In genomic region chr2:46171996-46172546, GRCh38 we compare ENCODE assay signal across 13 cellular contexts.
A peak's percentile ranks its signal among the peaks of the same experiment; 100 is the strongest.
DNase-seq lines count a peak whose midpoint lies in the region; ATAC-seq, FAIRE-seq and TF ChIP-seq lines count a peak whose summit lies in the region.
"Had no signal": no experiment of that assay in that cellular context is flagged by ENCODE, and none has a peak within 500 bp of the region (broad histone marks: within the 10 kb centered on the region; RNA-seq: fewer than 3 reads in every experiment).

No MANE protein-coding gene starts in this region.

- H3K9me3 ChIP-seq in AG04450 (ENCODE audit: control insufficient read depth, insufficient read depth, low read length) (no peaks in the 10 kb centered on the region), keratinocyte (ENCODE audit: control insufficient read depth, low read depth, low read length) (no peaks in the 10 kb centered on the region), thyroid gland (no peaks in the 10 kb centered on the region)
- H3K9me3 ChIP-seq: BLaER1, ovary had no signal

- peaks cover 71% of the 10 kb centered on the region for H3K4me1 Mint-ChIP-seq in HFFc6 (ENCODE audit: low read depth)

- 84 to 93% methylated on average over 7 to 14 of the region's 14 CpGs for WGBS in thyroid gland, 2 donors

- peak; percentile 59 for FAIRE-seq in keratinocyte (lab: Jason Lieb, UNC)

- intact Hi-C loops in thyroid gland (cut with DNase I), result no loop called here

- H3K9ac ChIP-seq in keratinocyte (ENCODE audit: control insufficient read depth, extremely low read depth, insufficient read depth, low read length), result peak overlapping the region; percentile 64
- H3K9ac ChIP-seq: BLaER1 had no signal

- CTCF ChIA-PET in AG04450 (lab: Charles Lee), result interaction anchor here (1.0 to 1.3 kb wide), 4 partner anchors 80 to 123 kb away, joined by 3 to 4 read pairs (median 3); no protein-coding TSS in a partner anchor

- peaks cover 51% of the 10 kb centered on the region for H3K4me1 ChIP-seq in keratinocyte (ENCODE audit: control insufficient read depth, extremely low read depth, insufficient read depth, low read length)
- peaks cover 9 to 26% of the 10 kb centered on the region in 2 donors for H3K4me1 ChIP-seq in thyroid gland

- H2AFZ ChIP-seq in keratinocyte (ENCODE audit: control insufficient read depth, low read length), result peak overlapping the region; percentile 83

- DNase-seq in AG04450 (ENCODE audit: low read depth, low spot score) (no peak), HFFc6 (peak; percentile 13), keratinocyte (ENCODE audit: low read depth, low spot score) (peak; percentile 83), thyroid gland (no peak), kidney glomerular epithelial cell (lab: John Stamatoyannopoulos, UW) (no peak)
- DNase-seq: activated CD8-positive, alpha-beta memory T cell treated with anti-CD3 and anti-CD28 coated beads, Interleukin-2, amount 50 U/mL, for 4 hours; ovary had no signal

- no peaks in the 10 kb centered on the region for H3K9me1 ChIP-seq in keratinocyte (ENCODE audit: control insufficient read depth, extremely low read depth, insufficient read depth, low read length)

- dilution Hi-C loops in keratinocyte (cut with MboI; ENCODE audit: extremely low pct_ligation_motif_present, low sequenced_read_pairs), result no loop called here

- peak overlapping the region; percentile 85 for H3K27ac Mint-ChIP-seq in HFFc6
- H3K27ac Mint-ChIP-seq: stimulated activated effector memory CD8-positive, alpha-beta T cell treated with anti-CD3 and anti-CD28 coated beads, Interleukin-12 subunit alpha, Interleukin-12 subunit beta, amount 100 ng/mL, for 72 hours had no signal

- no peaks in the 10 kb centered on the region for H3K27me3 ChIP-seq in AG04450 (ENCODE audit: control insufficient read depth, insufficient read depth, low read length)
- no peaks in the 10 kb centered on the region for H3K27me3 ChIP-seq in keratinocyte (ENCODE audit: control insufficient read depth, extremely low read depth, insufficient read depth, low read length)
- H3K27me3 ChIP-seq in thyroid gland, result no peaks in the 10 kb centered on the region
- H3K27me3 ChIP-seq: BLaER1, ovary had no signal

- H3K4me3 Mint-ChIP-seq in HFFc6, result no peak overlapping the region
- H3K4me3 Mint-ChIP-seq: stimulated activated effector memory CD8-positive, alpha-beta T cell treated with anti-CD3 and anti-CD28 coated beads, Interleukin-12 subunit alpha, Interleukin-12 subunit beta, amount 100 ng/mL, for 72 hours had no signal

- H3K4me3 ChIP-seq in AG04450 (ENCODE audit: low read depth, low read length), result no peak overlapping the region
- peak overlapping the region in 2 of 3 experiments; percentile 44 to 45 for H3K4me3 ChIP-seq in keratinocyte (ENCODE audit: control insufficient read depth in 2 of 3, extremely low read depth in 1 of 3, insufficient read depth in 2 of 3, low read depth in 1 of 3, low read length in 3 of 3)
- H3K4me3 ChIP-seq in thyroid gland (replicated peaks in 1 of 3), result no peak overlapping the region
- H3K4me3 ChIP-seq: BLaER1, lung, ovary had no signal

- ATAC-seq in GM21526 (IDR thresholded peaks at IDR 0.05; ENCODE audit: low FRiP score, unreplicated experiment) (no peak), GM19397 (IDR thresholded peaks at IDR 0.05; ENCODE audit: unreplicated experiment) (no peak)

- H3K36me3 Mint-ChIP-seq in HFFc6 (ENCODE audit: low read depth), result peaks cover 10% of the 10 kb centered on the region; the same call in 1 of the 2 replicates

- H3K79me2 ChIP-seq in keratinocyte (ENCODE audit: control insufficient read depth, insufficient read depth, low read length), result no peaks in the 10 kb centered on the region

- POLR2A ChIA-PET in AG04450 (lab: Yijun Ruan, JAX), result interaction anchor here (0.7 to 1.7 kb wide), 6 partner anchors 74 to 170 kb away, joined by 3 to 19 read pairs (median 4); partner anchors contain the start of gene EPAS1

- H3K36me3 ChIP-seq in keratinocyte (ENCODE audit: control insufficient read depth in 2 of 2, extremely low read depth in 1 of 2, insufficient read depth in 2 of 2, low read length in 2 of 2), result no peaks in the 10 kb centered on the region
- no peaks in the 10 kb centered on the region for H3K36me3 ChIP-seq in thyroid gland
- H3K36me3 ChIP-seq: ovary had no signal

- H4K20me1 ChIP-seq in keratinocyte (ENCODE audit: control insufficient read depth, extremely low read depth, insufficient read depth, low read length), result no peaks in the 10 kb centered on the region

- TF ChIP-seq CTCF in AG04450 (IDR thresholded peaks at IDR 0.05; ENCODE audit: low read depth, low read length) (peak; percentile 15; the same call in 1 of the 2 replicates), HFFc6 (IDR thresholded peaks at IDR 0.05) (peak; percentile 60), keratinocyte (optimal IDR thresholded peaks at IDR 0.05 in 1 of 3, IDR thresholded peaks at IDR 0.05 in 1 of 3, conservative IDR thresholded peaks at IDR 0.05 in 1 of 3; ENCODE audit: extremely low read depth in 1 of 3, insufficient read depth in 2 of 3, low read length in 3 of 3) (peak; percentile 47 to 52 (median 49)), thyroid gland (IDR thresholded peaks at IDR 0.05) (no peak)

- H3K27me3 Mint-ChIP-seq in HFFc6 (ENCODE audit: insufficient read depth), result no peaks in the 10 kb centered on the region; the same call in 1 of the 2 replicates

- no peaks in the 10 kb centered on the region for H3K9me3 Mint-ChIP-seq in HFFc6
- H3K9me3 Mint-ChIP-seq: stimulated activated effector memory CD8-positive, alpha-beta T cell treated with anti-CD3 and anti-CD28 coated beads, Interleukin-12 subunit alpha, Interleukin-12 subunit beta, amount 100 ng/mL, for 72 hours had no signal

- peak overlapping the region; percentile 49 for H3K27ac ChIP-seq in AG04450 (ENCODE audit: low read depth, low read length)
- H3K27ac ChIP-seq in angular gyrus (ENCODE audit: low read depth, low read length), result peak overlapping the region; percentile 57
- peak overlapping the region; percentile 89 for H3K27ac ChIP-seq in keratinocyte (ENCODE audit: control insufficient read depth, insufficient read depth, low read length)
- H3K27ac ChIP-seq in thyroid gland, result no peak overlapping the region
- H3K27ac ChIP-seq: BLaER1, ovary had no signal

- TF ChIP-seq POLR2A in thyroid gland (IDR thresholded peaks at IDR 0.05), result no peak

- peak overlapping the region; percentile 95 for H3K4me2 ChIP-seq in keratinocyte (ENCODE audit: control insufficient read depth, extremely low read depth, insufficient read depth, low read depth, low read length)
- H3K4me2 ChIP-seq: BLaER1 had no signal

Comparison
In these comparisons a context has a peak if more than half of its experiments do, and no peak if none do; other contexts are left out.
1. DNase-seq: peak in HFFc6 (single experiment) and keratinocyte (single experiment); none in AG04450 (single experiment), thyroid gland (0 of 2) and kidney glomerular epithelial cell (single experiment).
2. H3K27ac ChIP-seq: peak in AG04450 (single experiment), angular gyrus (single experiment) and keratinocyte (single experiment); none in thyroid gland (0 of 3).
3. H3K4me3 ChIP-seq: peak in keratinocyte (2 of 3); none in AG04450 (single experiment) and thyroid gland (0 of 3).
4. CTCF ChIP-seq: peak in AG04450 (single experiment), HFFc6 (single experiment) and keratinocyte (3 of 3); none in thyroid gland (0 of 6).